ENCODE assay signal across 8 cellular contexts in the genomic region with DNA sequence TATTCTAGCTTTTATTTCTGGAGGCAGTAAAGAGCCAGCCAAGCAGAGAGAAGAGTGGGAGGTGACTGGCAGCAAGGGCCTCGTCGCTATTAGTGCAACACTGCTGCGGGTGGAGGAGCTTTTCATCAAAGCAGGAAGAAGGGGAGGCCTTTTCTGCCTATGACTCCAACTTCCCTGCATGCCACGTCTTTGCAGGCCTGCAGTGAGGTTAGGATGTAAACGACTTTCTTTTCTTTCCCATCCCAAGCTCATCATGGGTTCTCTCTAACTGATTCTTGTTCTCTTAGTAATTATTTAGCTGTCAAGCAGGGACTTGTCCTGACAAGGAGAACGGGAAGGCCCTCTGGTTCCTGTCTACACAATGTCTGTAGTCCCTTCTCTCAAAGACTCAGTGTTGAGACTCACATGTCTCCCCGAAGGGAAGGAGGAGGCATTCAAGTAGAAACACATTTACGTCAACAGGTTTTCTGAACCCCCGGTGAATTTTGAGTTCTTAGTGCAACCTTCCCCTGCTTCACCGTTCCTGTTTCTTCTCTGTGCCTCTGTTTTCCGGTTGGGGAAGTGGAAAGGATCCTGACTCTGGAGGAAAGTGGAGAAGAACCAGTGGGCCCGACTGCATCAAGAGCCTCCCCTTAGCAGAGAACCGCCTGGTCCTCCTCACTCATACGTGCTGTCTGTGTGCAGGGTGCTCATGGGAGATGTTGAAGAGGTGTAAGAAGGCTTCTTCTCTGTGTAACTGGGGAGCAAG.
DNase-seq lines count a peak whose midpoint lies in the region; ATAC-seq lines count a peak whose summit lies in the region.

No MANE protein-coding gene starts in this region.

- DNase-seq in DMS79 (lab: John Stamatoyannopoulos, UW) (peak; percentile 75), T-helper 1 cell (peak; percentile 17 to 64 (median 47)), anterior cingulate cortex (lab: John Stamatoyannopoulos, UW) (peak in 45 of 58 donors; percentile 9 to 75 (median 40)), iPS-NIHi11 (ENCODE audit: low spot score) (peak; percentile 46)
- DNase-seq in stimulated activated CD4-positive, alpha-beta T cell treated with anti-CD3 and anti-CD28 coated beads, Interleukin-12 subunit alpha, Interleukin-12 subunit beta, amount 100 ng/mL, for 24 hours (ENCODE audit: low read depth in 2 of 2) = peak; percentile 40 to 51

- peak; percentile 39 for ATAC-seq in HG03045 (IDR thresholded peaks at IDR 0.05; ENCODE audit: unreplicated experiment)
- ATAC-seq in GM21360 (IDR thresholded peaks at IDR 0.05; ENCODE audit: unreplicated experiment) = no peak
- ATAC-seq in HG02938 (IDR thresholded peaks at IDR 0.05; ENCODE audit: unreplicated experiment) = no peak
